ENCODE assay signal across 19 cellular contexts in the genomic region with DNA sequence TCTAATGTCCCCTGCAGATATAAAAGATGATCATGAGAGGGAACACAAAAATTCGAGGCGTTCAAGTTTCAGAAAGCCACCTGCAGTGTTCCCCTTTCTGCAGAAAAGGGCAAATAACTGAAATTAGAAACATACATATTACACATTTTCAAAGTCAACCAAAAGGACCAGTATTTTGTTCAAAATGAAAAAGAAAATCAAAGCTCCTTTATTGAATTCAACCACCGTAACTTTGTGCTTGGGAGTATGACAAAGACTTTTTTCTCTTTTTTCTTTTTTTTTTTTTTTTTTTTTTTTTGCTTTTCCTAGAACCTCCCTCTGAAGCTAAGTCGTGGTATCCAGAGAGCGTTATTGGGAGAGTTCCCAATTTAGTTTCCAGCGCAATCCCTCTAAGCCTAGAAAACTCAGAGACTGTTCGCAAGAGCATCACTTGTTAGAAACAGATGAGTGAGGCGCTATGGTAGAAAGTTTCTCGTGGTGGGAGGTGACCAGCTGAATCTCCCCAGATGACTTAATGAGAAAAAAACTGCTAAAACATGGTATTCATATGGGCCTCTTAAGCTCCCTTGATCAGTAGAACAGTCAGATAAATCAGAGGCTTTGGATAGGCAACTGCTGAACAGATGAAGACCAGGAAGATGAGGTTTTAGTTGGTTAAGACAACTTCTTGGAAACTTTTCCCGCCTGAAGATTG.
"Had no signal": no experiment of that assay in that cellular context is flagged by ENCODE, and none has a peak within 500 bp of the region (broad histone marks: within the 10 kb centered on the region; RNA-seq: fewer than 3 reads in every experiment).

No MANE protein-coding gene starts in this region.

- ATAC-seq: body of pancreas; foreskin keratinocyte; left lobe of liver; natural killer cell treated with Interleukin-12 subunit alpha and Interleukin-12 subunit beta and Interleukin-15 and Interleukin-18, amount 100 ng/mL, for 72 hours; pancreas; sciatic nerve had no signal

- DNase-seq: activated B cell treated with CpG ODN at 0.5 μM for 24 hours; activated CD4-positive, alpha-beta memory T cell treated with anti-CD3 and anti-CD28 coated beads for 36 hours; activated CD4-positive, alpha-beta T cell treated with anti-CD3 and anti-CD28 coated beads for 4 hours; activated naive CD4-positive, alpha-beta T cell treated with anti-CD3 and anti-CD28 coated beads for 36 hours; body of pancreas; dorsolateral prefrontal cortex; endodermal cell; foreskin keratinocyte; kidney; pancreas; stimulated activated CD4-positive, alpha-beta T cell treated with anti-CD3 and anti-CD28 coated beads, Interleukin-4, amount 100 ng/mL, for 4 hours; stimulated activated naive CD4-positive, alpha-beta T cell; substantia nigra; T-helper 9 cell; tibial artery; uterus had no signal
